Comparison of ENCODE assay signal across 12 cellular contexts in the genomic region with DNA sequence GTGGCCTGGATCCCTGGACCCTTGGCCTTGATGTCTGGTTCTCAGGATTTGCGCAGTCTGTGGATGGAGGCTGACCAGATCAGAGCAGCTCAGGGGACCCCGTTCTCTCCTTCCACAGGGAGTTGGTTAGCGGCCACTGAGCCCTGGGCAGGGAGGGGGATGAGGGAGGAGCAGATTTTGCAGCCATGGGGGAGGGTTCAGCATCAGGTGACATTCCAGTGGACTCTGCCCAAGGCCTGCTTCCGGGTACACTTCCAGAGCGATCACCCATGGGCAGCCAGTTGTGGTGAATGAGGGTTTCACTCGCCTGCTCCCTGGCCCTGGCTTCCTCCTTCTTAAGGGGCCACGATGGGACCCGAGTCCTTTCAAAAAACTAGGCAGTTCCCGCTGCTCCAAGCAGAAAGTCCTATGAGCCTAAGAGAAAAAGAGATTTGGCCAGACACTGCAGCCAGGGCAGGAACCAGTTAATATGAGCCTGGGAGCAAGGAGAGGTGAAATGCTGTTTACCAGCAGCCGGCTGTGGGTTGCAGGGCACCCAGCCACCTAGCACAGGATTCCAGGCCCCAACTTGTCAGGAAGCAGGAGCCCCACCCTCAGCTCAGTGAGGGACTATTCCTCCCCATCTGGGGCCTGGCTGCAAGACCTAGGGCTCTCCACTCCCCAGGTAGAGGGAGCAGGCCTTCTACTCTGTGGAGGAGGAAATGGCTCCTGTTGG. TPM values are rescaled to one million over a fixed set of nuclear protein-coding genes. Genes with fewer than 3 reads are reported as not detected.
DNase-seq lines count a peak whose midpoint lies in the region; ATAC-seq, FAIRE-seq and TF ChIP-seq lines count a peak whose summit lies in the region.
"Had no signal": no experiment of that assay in that cellular context is flagged by ENCODE, and none has a peak within 500 bp of the region (broad histone marks: within the 10 kb centered on the region; RNA-seq: fewer than 3 reads in every experiment).

No MANE protein-coding gene starts in this region.

- peak; percentile 59 for FAIRE-seq in HepG2 (lab: Jason Lieb, UNC)
- FAIRE-seq: D721Med had no signal

- no peaks in the 10 kb centered on the region for H4K20me1 ChIP-seq in HepG2 (ENCODE audit: insufficient read depth, low read length)

- BruUV-seq in HepG2 (replicated peaks; lab: Mats Ljungman, UMichigan) = TSS peak; percentile 44

- H2AFZ ChIP-seq in HepG2 (ENCODE audit: low read length) = no peak overlapping the region

- TF ChIP-seq RAD21 in HepG2 (CRISPR knock-in tag; IDR thresholded peaks at IDR 0.05) = no peak; the same call in 1 of the 2 replicates

- peak; percentile 48 for ATAC-seq in HepG2
- no peak for ATAC-seq in thoracic aorta (ENCODE audit: insufficient number of reproducible peaks, low FRiP score, low read depth)

- in situ Hi-C loops in HepG2 (cut with HindIII; ENCODE audit: extremely low pct_ligation_motif_present, low pct_unique_long_range_greater_than_20kb) = loop anchor here (25.0 kb wide), 2 partner anchors 640 to 1140 kb away; no protein-coding TSS in a partner anchor

- TF ChIP-seq EP300 in HepG2 (IDR thresholded peaks at IDR 0.05; ENCODE audit: low read depth in 2 of 2, low read length in 2 of 2) (peak; percentile 21 to 80; a peak in 3 of 4 replicates), HepG2 (CRISPR knock-in tag; IDR thresholded peaks at IDR 0.05; ENCODE audit: borderline replicate concordance) (peak; percentile 74)

- H3K36me3 ChIP-seq in HEK293 (ENCODE audit: control insufficient read depth in 2 of 2, insufficient read depth in 1 of 2, low read length in 2 of 2) = no peaks in the 10 kb centered on the region
- H3K36me3 ChIP-seq in HepG2 (replicated peaks in 1 of 2; ENCODE audit: control insufficient read depth in 1 of 2, insufficient read depth in 2 of 2, low read length in 2 of 2) = no peaks in the 10 kb centered on the region
- no peaks in the 10 kb centered on the region for H3K36me3 ChIP-seq in thoracic aorta

- H3K27ac ChIP-seq in HEK293 (ENCODE audit: extremely low read depth, low read depth, low read length) = no peak overlapping the region
- H3K27ac ChIP-seq in cingulate gyrus (ENCODE audit: low read depth, low read length) = peak overlapping the region; percentile 32
- peak overlapping the region; percentile 91 for H3K27ac ChIP-seq in HepG2 (ENCODE audit: extremely low read length, insufficient read depth, low read length)
- peak overlapping the region; percentile 65 to 99 for H3K27ac ChIP-seq in thoracic aorta
- H3K27ac ChIP-seq: VCaP had no signal

- DNase-seq in HepG2 (ENCODE audit: low spot score) (peak; percentile 92), thoracic aorta (ENCODE audit: low spot score) (no peak), NCI-H2227 (lab: John Stamatoyannopoulos, UW; ENCODE audit: unreplicated experiment) (no peak), inferior parietal cortex (ENCODE audit: extremely low spot score) (no peak), DMS79 treated with DMSO at 0.1 percent for 48 hours (lab: John Stamatoyannopoulos, UW) (no peak)
- DNase-seq in stimulated activated CD4-positive, alpha-beta T cell treated with anti-CD3 and anti-CD28 coated beads, Interleukin-2, amount 100 ng/mL, for 48 hours = no peak
- DNase-seq: NCI-H1048 had no signal

- no peak overlapping the region for H3K4me3 ChIP-seq in HEK293 (ENCODE audit: low read depth, low read length)
- peak overlapping the region; percentile 41 to 63 (median 52); a peak in 5 of 6 replicates for H3K4me3 ChIP-seq in HepG2 (replicated peaks in 1 of 3; ENCODE audit: insufficient read depth in 1 of 3, low read depth in 2 of 3, low read length in 3 of 3)
- H3K4me3 ChIP-seq in thoracic aorta = no peak overlapping the region

- no peak for TF ChIP-seq CTCF in HEK293 (tag by site-specific recombination; IDR thresholded peaks at IDR 0.05)
- TF ChIP-seq CTCF in HepG2 (CRISPR knock-in tag; IDR thresholded peaks at IDR 0.05) = peak; percentile 11; the same call in 1 of the 2 replicates
- no peak for TF ChIP-seq CTCF in thoracic aorta (IDR thresholded peaks at IDR 0.05)

- H3K9me3 ChIP-seq in HEK293 (ENCODE audit: control insufficient read depth, insufficient read depth, low read depth, low read length) = no peaks in the 10 kb centered on the region
- H3K9me3 ChIP-seq in HepG2 (ENCODE audit: low read length) = no peaks in the 10 kb centered on the region
- H3K9me3 ChIP-seq in thoracic aorta = no peaks in the 10 kb centered on the region

- 1% methylated on average over 10 of the region's 10 CpGs for WGBS in HepG2 (ENCODE audit: low lambda C conversion rate)

- H3K79me2 ChIP-seq in HepG2 (ENCODE audit: insufficient read depth, low read length) = peaks cover 20% of the 10 kb centered on the region

- CTCF ChIA-PET in HEK293 (lab: Yijun Ruan, JAX) = no interaction called here
- CTCF ChIA-PET in HepG2 (lab: Yijun Ruan, JAX; ENCODE audit: low intra/inter-chr PET ratio, low total read pairs) = no interaction called here

- peak overlapping the region; percentile 74 for H3K9ac ChIP-seq in HepG2 (ENCODE audit: insufficient read depth, low read depth, low read length)

- POLR2A ChIA-PET in HEK293 (lab: Yijun Ruan, JAX) (no interaction called here), HepG2 (lab: Yijun Ruan, JAX) (interaction anchor here (0.6 to 5.6 kb wide), 11 partner anchors 7 to 311 kb away, joined by 3 to 159 read pairs (median 3); no protein-coding TSS in a partner anchor)

- TF ChIP-seq POLR2A in HepG2 (IDR thresholded peaks at IDR 0.05; ENCODE audit: insufficient read depth in 1 of 2, low read depth in 2 of 2, low read length in 2 of 2) = peak; percentile 93 to 97

- intact Hi-C loops in HepG2 (cut with micrococcal nuclease; ENCODE audit: unreplicated experiment) = no loop called here

- peak overlapping the region; percentile 90 for H3K4me2 ChIP-seq in HepG2 (ENCODE audit: low read depth, low read length)

- peaks cover 13% of the 10 kb centered on the region for H3K4me1 ChIP-seq in HEK293 (ENCODE audit: control insufficient read depth, insufficient read depth, low read length)
- peaks cover 56% of the 10 kb centered on the region for H3K4me1 ChIP-seq in HepG2 (ENCODE audit: insufficient read depth, low read length)
- H3K4me1 ChIP-seq in thoracic aorta (ENCODE audit: control insufficient read depth in 1 of 2, low read depth in 2 of 2) = peaks cover 12 to 36% of the 10 kb centered on the region in 2 donors

- H3K27me3 ChIP-seq in HepG2 (ENCODE audit: control insufficient read depth in 1 of 2, insufficient read depth in 2 of 2, low read length in 2 of 2) = no peaks in the 10 kb centered on the region; a peak in 1 of 5 replicates
- H3K27me3 ChIP-seq in thoracic aorta (replicated peaks; ENCODE audit: insufficient read depth) = no peaks in the 10 kb centered on the region

RNA-seq across cellular contexts. Expression of gene GPRC5C, which starts 4.7 kb away (rescaled TPM):
- total RNA-seq in HepG2 (2016; rRNA removed; fragmentation: Illumina TruSeq; extraction: Trizol) (44.8 and 85.6 TPM in 2 replicates), thoracic aorta (10 to 100 TPM; 56.0 to 67.0 TPM)
- 30.8 and 32.3 TPM in 2 replicates for total RNA-seq in HepG2 (2016; cell fraction: cytosol; rRNA removed; fragmentation: Illumina TruSeq; extraction: Trizol; ENCODE audit: low read depth)
- 41.2 and 86.3 TPM in 2 replicates for total RNA-seq in HepG2 (2016; cell fraction: insoluble cytoplasmic fraction; rRNA removed; fragmentation: Illumina TruSeq; extraction: Trizol)
- 50.5 and 55.5 TPM in 2 replicates for total RNA-seq in HepG2 (2016; cell fraction: membrane; rRNA removed; fragmentation: Illumina TruSeq; extraction: Trizol)
- total RNA-seq in HepG2 (2016; cell fraction: nucleus; rRNA removed; fragmentation: Illumina TruSeq; extraction: Trizol) = 73.7 and 80.6 TPM in 2 replicates
- polyA plus RNA-seq in HepG2 (2011; rRNA removed) = 300 and 407 TPM in 2 replicates
- polyA plus RNA-seq in HepG2 (2011; cell fraction: cytosol; rRNA removed) = 276 and 424 TPM in 2 replicates
- 354 and 357 TPM in 2 replicates for polyA plus RNA-seq in HepG2 (2011; cell fraction: nucleus; rRNA removed)
- polyA plus RNA-seq in HepG2 (2012) = 111 and 131 TPM in 2 replicates
- polyA plus RNA-seq in HepG2 (2016; cell fraction: cytosol; fragmentation: Illumina TruSeq; extraction: Trizol; ENCODE audit: low read depth) = 29.5 and 34.4 TPM in 2 replicates
- 42.9 and 43.8 TPM in 2 replicates for polyA plus RNA-seq in HepG2 (2016; cell fraction: insoluble cytoplasmic fraction; fragmentation: Illumina TruSeq; extraction: Trizol; ENCODE audit: low read depth)
- polyA plus RNA-seq in HepG2 (2016; cell fraction: membrane; fragmentation: Illumina TruSeq; extraction: Trizol; ENCODE audit: low read depth) = 36.0 and 48.1 TPM in 2 replicates
- polyA plus RNA-seq in HepG2 (2016; cell fraction: nucleus; fragmentation: Illumina TruSeq; extraction: Trizol; ENCODE audit: insufficient read depth, low read depth) = 131 and 142 TPM in 2 replicates
- 39.8 and 712 TPM in 2 replicates for polyA minus RNA-seq in HepG2 (2011; rRNA and poly(A)+ RNA removed; ENCODE audit: low replicate concordance)
- 209 and 211 TPM in 2 replicates for polyA minus RNA-seq in HepG2 (2011; cell fraction: cytosol; rRNA and poly(A)+ RNA removed)
- polyA minus RNA-seq in HepG2 (2011; cell fraction: nucleus; rRNA and poly(A)+ RNA removed) = 108 and 116 TPM in 2 replicates

RNA-seq across cellular contexts. Expression of gene CD300A, which starts 39.2 kb away (rescaled TPM):
- total RNA-seq in HepG2 (2016; rRNA removed; fragmentation: Illumina TruSeq; extraction: Trizol) = not detected in 2 replicates
- total RNA-seq in HepG2 (2016; cell fraction: cytosol; rRNA removed; fragmentation: Illumina TruSeq; extraction: Trizol; ENCODE audit: low read depth) = not detected in 2 replicates
- not detected in 2 replicates for total RNA-seq in HepG2 (2016; cell fraction: insoluble cytoplasmic fraction; rRNA removed; fragmentation: Illumina TruSeq; extraction: Trizol)
- not detected in 2 replicates for total RNA-seq in HepG2 (2016; cell fraction: membrane; rRNA removed; fragmentation: Illumina TruSeq; extraction: Trizol)
- total RNA-seq in HepG2 (2016; cell fraction: nucleus; rRNA removed; fragmentation: Illumina TruSeq; extraction: Trizol) = not detected in 2 replicates
- polyA plus RNA-seq in HepG2 (2011; rRNA removed) = 0.39 TPM in 1 of 2 replicates, not detected in the other
- 0.09 and 0.14 TPM in 2 replicates for polyA plus RNA-seq in HepG2 (2011; cell fraction: cytosol; rRNA removed)
- 0.14 and 0.23 TPM in 2 replicates for polyA plus RNA-seq in HepG2 (2011; cell fraction: nucleus; rRNA removed)
- polyA plus RNA-seq in HepG2 (2012) = 0.11 and 0.19 TPM in 2 replicates
- polyA plus RNA-seq in HepG2 (2016; cell fraction: cytosol; fragmentation: Illumina TruSeq; extraction: Trizol; ENCODE audit: low read depth) = not detected in 2 replicates
- polyA plus RNA-seq in HepG2 (2016; cell fraction: insoluble cytoplasmic fraction; fragmentation: Illumina TruSeq; extraction: Trizol; ENCODE audit: low read depth) = not detected in 2 replicates
- polyA plus RNA-seq in HepG2 (2016; cell fraction: membrane; fragmentation: Illumina TruSeq; extraction: Trizol; ENCODE audit: low read depth) = not detected in 2 replicates
- polyA plus RNA-seq in HepG2 (2016; cell fraction: nucleus; fragmentation: Illumina TruSeq; extraction: Trizol; ENCODE audit: insufficient read depth, low read depth) = not detected in 2 replicates
- not detected in 2 replicates for polyA minus RNA-seq in HepG2 (2011; rRNA and poly(A)+ RNA removed; ENCODE audit: low replicate concordance)
- polyA minus RNA-seq in HepG2 (2011; cell fraction: cytosol; rRNA and poly(A)+ RNA removed) = not detected in 2 replicates
- not detected in 2 replicates for polyA minus RNA-seq in HepG2 (2011; cell fraction: nucleus; rRNA and poly(A)+ RNA removed)
- 1 to 10 TPM; 7.7 to 8.0 TPM for total RNA-seq in thoracic aorta

RNA-seq across cellular contexts. Expression of gene GPR142, which starts 59.9 kb away (rescaled TPM):
- total RNA-seq in HepG2 (2016; rRNA removed; fragmentation: Illumina TruSeq; extraction: Trizol) (not detected in 2 replicates), thoracic aorta (not detected)
- not detected in 2 replicates for total RNA-seq in HepG2 (2016; cell fraction: cytosol; rRNA removed; fragmentation: Illumina TruSeq; extraction: Trizol; ENCODE audit: low read depth)
- total RNA-seq in HepG2 (2016; cell fraction: insoluble cytoplasmic fraction; rRNA removed; fragmentation: Illumina TruSeq; extraction: Trizol) = not detected in 2 replicates
- total RNA-seq in HepG2 (2016; cell fraction: membrane; rRNA removed; fragmentation: Illumina TruSeq; extraction: Trizol) = not detected in 2 replicates
- total RNA-seq in HepG2 (2016; cell fraction: nucleus; rRNA removed; fragmentation: Illumina TruSeq; extraction: Trizol) = not detected in 2 replicates
- polyA plus RNA-seq in HepG2 (2011; rRNA removed) = not detected in 2 replicates
- polyA plus RNA-seq in HepG2 (2011; cell fraction: cytosol; rRNA removed) = not detected in 2 replicates
- polyA plus RNA-seq in HepG2 (2011; cell fraction: nucleus; rRNA removed) = not detected in 2 replicates
- not detected in 2 replicates for polyA plus RNA-seq in HepG2 (2012)
- not detected in 2 replicates for polyA plus RNA-seq in HepG2 (2016; cell fraction: cytosol; fragmentation: Illumina TruSeq; extraction: Trizol; ENCODE audit: low read depth)
- polyA plus RNA-seq in HepG2 (2016; cell fraction: insoluble cytoplasmic fraction; fragmentation: Illumina TruSeq; extraction: Trizol; ENCODE audit: low read depth) = not detected in 2 replicates
- polyA plus RNA-seq in HepG2 (2016; cell fraction: membrane; fragmentation: Illumina TruSeq; extraction: Trizol; ENCODE audit: low read depth) = not detected in 2 replicates
- not detected in 2 replicates for polyA plus RNA-seq in HepG2 (2016; cell fraction: nucleus; fragmentation: Illumina TruSeq; extraction: Trizol; ENCODE audit: insufficient read depth, low read depth)
- polyA minus RNA-seq in HepG2 (2011; rRNA and poly(A)+ RNA removed; ENCODE audit: low replicate concordance) = not detected in 2 replicates
- polyA minus RNA-seq in HepG2 (2011; cell fraction: cytosol; rRNA and poly(A)+ RNA removed) = not detected in 2 replicates
- polyA minus RNA-seq in HepG2 (2011; cell fraction: nucleus; rRNA and poly(A)+ RNA removed) = not detected in 2 replicates
- total RNA-seq: activated T-helper 2 cell treated with anti-CD3 and anti-CD28 coated beads, Interferon-gamma antibody, Interleukin-2, Interleukin-4, amounts not matched to agents 10 μg/mL and 5 μg/mL and 100 μg/mL, durations not matched to agents 14 hours and 24 hours and 36 hours had no signal

Comparison
In these comparisons a context has a peak if more than half of its experiments do, and no peak if none do; other contexts are left out.
1. H3K4me3 ChIP-seq: peak in HepG2 (3 of 3); none in HEK293 (single experiment) and thoracic aorta (single experiment).
2. Of the 63 proteins assayed by ChIP-seq in both HepG2 and HEK293: peak only in HepG2: ATF2, CTCF, GLI4, KLF9, PATZ1, PRDM10 and 19 more; only in HEK293: none; in both: none; in neither: 36; mixed calls (peak in some experiments, not most) for 2.